ENCODE assay signal across 7 cellular contexts in genomic region chr13:28707629-28708427, GRCh38. TPM values are rescaled to one million over a fixed set of nuclear protein-coding genes. Genes with fewer than 3 reads are reported as not detected.
A peak's percentile ranks its signal among the peaks of the same experiment; 100 is the strongest.
DNase-seq lines count a peak whose midpoint lies in the region; ATAC-seq and TF ChIP-seq lines count a peak whose summit lies in the region.

No MANE protein-coding gene starts in this region.

- H3K27me3 ChIP-seq in IMR-90 (ENCODE audit: control insufficient read depth, insufficient read depth, low read length) = no peaks in the 10 kb centered on the region; the same call in 1 of the 2 replicates
- no peaks in the 10 kb centered on the region for H3K27me3 ChIP-seq in skeletal muscle tissue (ENCODE audit: control insufficient read depth in 3 of 3, insufficient read depth in 3 of 3, low read length in 3 of 3)

- H3K14ac ChIP-seq in IMR-90 (replicated peaks; ENCODE audit: low read depth, low read length) = 0 out of 2 replicates have a peak overlapping the region, but pooled peaks have one; percentile 50

- POLR2A ChIA-PET in IMR-90 (lab: Charles Lee; ENCODE audit: unreplicated experiment) = no interaction called here

- peak overlapping the region; percentile 16; the same call in 1 of the 2 replicates for H3K18ac ChIP-seq in IMR-90 (ENCODE audit: low read depth, low read length)

- H4K5ac ChIP-seq in IMR-90 (ENCODE audit: low read depth, low read length) = 0 out of 2 replicates have a peak overlapping the region, but pooled peaks have one; percentile 12

- no peak for TF ChIP-seq POLR2A in IMR-90 (IDR thresholded peaks at IDR 0.05; ENCODE audit: low read depth, low read length)

- H3K27ac ChIP-seq in IMR-90 (ENCODE audit: insufficient read depth, low read length) = no peak overlapping the region
- peak overlapping the region; percentile 48 for H3K27ac ChIP-seq in skeletal muscle tissue (ENCODE audit: low read depth, low read length)

- H3K4me2 ChIP-seq in IMR-90 (ENCODE audit: low read depth, low read length) = peak overlapping the region; percentile 78

- peaks cover 5% of the 10 kb centered on the region for H3K4me1 ChIP-seq in IMR-90 (ENCODE audit: control insufficient read depth, insufficient read depth, low read length)
- peaks cover 0 to 6% (median 0%) of the 10 kb centered on the region in 3 donors for H3K4me1 ChIP-seq in skeletal muscle tissue (ENCODE audit: control insufficient read depth in 3 of 3, insufficient read depth in 3 of 3, low read length in 3 of 3)

- intact Hi-C loops in IMR-90 (cut with micrococcal nuclease) = no loop called here
- intact Hi-C loops in posterior vena cava (cut with DNase I) = no loop called here

- no peaks in the 10 kb centered on the region for H3K9me1 ChIP-seq in IMR-90 (ENCODE audit: insufficient read depth, low read length)

- H3K9me3 ChIP-seq in IMR-90 (ENCODE audit: control insufficient read depth, insufficient read depth, low read length) = no peaks in the 10 kb centered on the region
- H3K9me3 ChIP-seq in skeletal muscle tissue (ENCODE audit: control insufficient read depth in 3 of 3, low read length in 3 of 3) = no peaks in the 10 kb centered on the region

- 0 out of 2 replicates have a peak overlapping the region, but pooled peaks have one; percentile 24 for H2BK20ac ChIP-seq in IMR-90 (ENCODE audit: low read depth, low read length)

- no peaks in the 10 kb centered on the region for H3K36me3 ChIP-seq in IMR-90 (ENCODE audit: control insufficient read depth, insufficient read depth, low read length)
- H3K36me3 ChIP-seq in skeletal muscle tissue (ENCODE audit: control insufficient read depth in 3 of 3, insufficient read depth in 3 of 3, low read length in 3 of 3) = peaks cover 7 to 22% (median 8%) of the 10 kb centered on the region in 3 donors

- H2BK15ac ChIP-seq in IMR-90 (ENCODE audit: low read depth, low read length) = 0 out of 3 replicates have a peak overlapping the region, but pooled peaks have one; percentile 4

- H2AK9ac ChIP-seq in IMR-90 (replicated peaks; ENCODE audit: low read depth, low read length, poor library complexity) = no peak overlapping the region

- no peak for TF ChIP-seq CTCF in IMR-90 (conservative IDR thresholded peaks at IDR 0.05; ENCODE audit: low read depth, low read length)
- TF ChIP-seq CTCF in astrocyte of the spinal cord (IDR thresholded peaks at IDR 0.05; ENCODE audit: low read depth, low read length) = no peak

- dilution Hi-C loops in IMR-90 (cut with HindIII; ENCODE audit: low sequenced_read_pairs, unreplicated experiment) = no loop called here

- H3K56ac ChIP-seq in IMR-90 (ENCODE audit: extremely low read depth, insufficient read depth, low read length) = no peak overlapping the region

- no TSS peak for BruUV-seq in IMR-90 (replicated peaks; lab: Mats Ljungman, UMichigan)

- H3K9ac ChIP-seq in IMR-90 (ENCODE audit: low read depth, low read length) (no peak overlapping the region), skeletal muscle tissue (ENCODE audit: low read depth in 1 of 3, low read length in 3 of 3) (peak overlapping the region in 1 of 3 donors; percentile 10)

- no peak overlapping the region for H2AK5ac ChIP-seq in IMR-90 (ENCODE audit: low read depth, low read length)

- in situ Hi-C loops in IMR-90 (cut with MboI; ENCODE audit: low sequenced_read_pairs) = no loop called here
- in situ Hi-C loops in astrocyte of the spinal cord (cut with HindIII; ENCODE audit: low sequenced_read_pairs) = no loop called here

- H3K4me3 ChIP-seq in IMR-90 (ENCODE audit: insufficient read depth, low read depth, low read length) (no peak overlapping the region), astrocyte of the spinal cord (ENCODE audit: low read depth, low read length) (no peak overlapping the region), skeletal muscle tissue (ENCODE audit: low read length in 3 of 3) (peak overlapping the region in 1 of 3 donors; percentile 6)

- peak overlapping the region; percentile 31 for H2BK5ac ChIP-seq in IMR-90 (ENCODE audit: low read depth, low read length, poor library complexity, severe bottlenecking)

- no peak for TF ChIP-seq RAD21 in IMR-90 (IDR thresholded peaks at IDR 0.05; ENCODE audit: low read length)

- H4K20me1 ChIP-seq in IMR-90 (ENCODE audit: insufficient read depth, low read length) = no peaks in the 10 kb centered on the region

- ATAC-seq in GM18502 (IDR thresholded peaks at IDR 0.05; ENCODE audit: poor library complexity, unreplicated experiment) = peak; percentile 98
- peak; percentile 99 for ATAC-seq in GM21619 (IDR thresholded peaks at IDR 0.05; ENCODE audit: unreplicated experiment)
- peak; percentile 99 for ATAC-seq in IMR-90 (ENCODE audit: low read depth)

- H3K23ac ChIP-seq in IMR-90 (ENCODE audit: low read depth, low read length) = no peak overlapping the region

- no peaks in the 10 kb centered on the region for H3K79me1 ChIP-seq in IMR-90 (ENCODE audit: low read depth in 1 of 2, low read length in 2 of 2)

- WGBS in IMR-90 (ENCODE audit: extremely low coverage in 2 of 2, insufficient read length in 1 of 2), 2 experiments = no CpG with 5 or more reads among the region's 5 CpGs

- H3K4ac ChIP-seq in IMR-90 (ENCODE audit: low read depth, low read length) = peak overlapping the region; percentile 7; the same call in 1 of the 2 replicates

- 0 out of 4 replicates have a peak overlapping the region, but pooled peaks of 1 of the 2 experiments have one; percentile 15 for H4K8ac ChIP-seq in IMR-90 (ENCODE audit: low read depth in 2 of 2, low read length in 2 of 2)

- CTCF ChIA-PET in IMR-90 (lab: Yijun Ruan, JAX) = no interaction called here

- peak overlapping the region; percentile 19 for H2AFZ ChIP-seq in IMR-90 (replicated peaks; ENCODE audit: low read length, poor library complexity)

- H2BK120ac ChIP-seq in IMR-90 (ENCODE audit: low read depth, low read length) = peak overlapping the region; percentile 32; the same call in 1 of the 2 replicates

- no peak overlapping the region for H4K91ac ChIP-seq in IMR-90 (ENCODE audit: insufficient read depth, low read depth, low read length)

- DNase-seq in IMR-90 (peak; percentile 92), astrocyte of the spinal cord (ENCODE audit: low read depth, low spot score) (peak; percentile 81), posterior vena cava (ENCODE audit: low spot score) (no peak)
- no peak for DNase-seq in stimulated activated CD4-positive, alpha-beta T cell treated with anti-CD3 and anti-CD28 coated beads, Interleukin-15, amount 100 ng/mL, for 24 hours

TF ChIP-seq in IMR-90, 13 proteins besides CTCF, POLR2A, EP300 and RAD21:
- no peak for TF ChIP-seq CEBPB (IDR thresholded peaks at IDR 0.05; ENCODE audit: low read depth, low read length)
- peak; percentile 55; the same call in 1 of the 2 replicates for TF ChIP-seq FOS (IDR thresholded peaks at IDR 0.05; ENCODE audit: low read depth, low read length)
- peak; percentile 42 for TF ChIP-seq MAFK (IDR thresholded peaks at IDR 0.05; ENCODE audit: low read depth, low read length)
- TF ChIP-seq SMC3 (IDR thresholded peaks at IDR 0.05; ENCODE audit: low read depth, low read length) = no peak
- TF ChIP-seq NFE2L2 (IDR thresholded peaks at IDR 0.05; ENCODE audit: low read depth, low read length) = peak; percentile 87
- no peak for TF ChIP-seq MXI1 (IDR thresholded peaks at IDR 0.05; ENCODE audit: borderline replicate concordance, low read depth, low read length)
- TF ChIP-seq MAZ (IDR thresholded peaks at IDR 0.05; ENCODE audit: borderline replicate concordance, low read depth, low read length) = no peak

RNA-seq across cellular contexts. Expression of gene SLC46A3, which starts 10.9 kb away (rescaled TPM):
- total RNA-seq in IMR-90 (2012; rRNA removed) (0.54 and 0.83 TPM in 2 replicates), skeletal muscle tissue (2.1 TPM), posterior vena cava (1 to 10 TPM; 6.9 to 7.1 TPM)
- polyA plus RNA-seq in IMR-90 (2012; rRNA removed) = 0.86 and 0.89 TPM in 2 replicates
- polyA plus RNA-seq in IMR-90 (2012; cell fraction: cytosol; rRNA removed) = 0.41 and 0.77 TPM in 2 replicates
- 0.72 and 3.0 TPM in 2 replicates for polyA plus RNA-seq in IMR-90 (2012; cell fraction: nucleus; rRNA removed; ENCODE audit: low replicate concordance)

RNA-seq across cellular contexts. Expression of gene POMP, which starts 48.9 kb away (rescaled TPM):
- total RNA-seq in IMR-90 (2012; rRNA removed) (60.2 and 117 TPM in 2 replicates), skeletal muscle tissue (69.4 TPM), posterior vena cava (10 to 100 TPM; 58.9 to 65.9 TPM)
- polyA plus RNA-seq in IMR-90 (2012; rRNA removed) = 54.0 and 68.4 TPM in 2 replicates
- 8.4 and 14.3 TPM in 2 replicates for polyA plus RNA-seq in IMR-90 (2012; cell fraction: cytosol; rRNA removed)
- 1.6 and 18.6 TPM in 2 replicates for polyA plus RNA-seq in IMR-90 (2012; cell fraction: nucleus; rRNA removed; ENCODE audit: low replicate concordance)

Comparison
In these comparisons a context has a peak if more than half of its experiments do, and no peak if none do; other contexts are left out.
1. DNase-seq: peak in IMR-90 (single experiment) and astrocyte of the spinal cord (single experiment); none in posterior vena cava (single experiment) and stimulated activated CD4-positive, alpha-beta T cell treated with anti-CD3 and anti-CD28 coated beads, Interleukin-15, amount 100 ng/mL, for 24 hours (single experiment).
2. Peak in every context shown above with its lines, with median percentiles within 50 percentile points of each other: ATAC-seq.